In the genomic region with DNA sequence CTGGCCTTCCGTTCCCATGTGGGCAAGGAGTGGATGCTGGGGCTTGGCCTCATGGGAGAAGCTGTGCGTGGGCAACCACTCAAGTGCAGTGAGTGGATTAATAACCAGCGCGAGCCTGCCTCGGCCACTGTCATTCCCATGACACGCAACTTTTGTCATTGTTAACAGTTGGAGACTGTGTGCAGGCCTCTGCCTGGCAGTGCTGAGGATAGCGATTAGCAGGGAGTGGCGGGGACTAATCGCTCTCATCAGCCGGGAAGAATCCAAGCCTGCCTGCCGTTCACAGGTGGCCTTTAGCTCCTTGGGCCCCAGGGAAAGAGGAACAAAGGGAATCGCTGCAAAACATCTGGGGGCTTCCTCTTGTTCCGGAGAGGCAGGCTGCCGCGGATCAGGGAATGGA, we compare ENCODE assay signal across 1 cellular context.
TF ChIP-seq lines count a peak whose summit lies in the region.

No MANE protein-coding gene starts in this region.

TF ChIP-seq in GM23338, 12 proteins besides CTCF, POLR2A, EP300 and RAD21 (continued from another document):
- TF ChIP-seq, protein P1, sequence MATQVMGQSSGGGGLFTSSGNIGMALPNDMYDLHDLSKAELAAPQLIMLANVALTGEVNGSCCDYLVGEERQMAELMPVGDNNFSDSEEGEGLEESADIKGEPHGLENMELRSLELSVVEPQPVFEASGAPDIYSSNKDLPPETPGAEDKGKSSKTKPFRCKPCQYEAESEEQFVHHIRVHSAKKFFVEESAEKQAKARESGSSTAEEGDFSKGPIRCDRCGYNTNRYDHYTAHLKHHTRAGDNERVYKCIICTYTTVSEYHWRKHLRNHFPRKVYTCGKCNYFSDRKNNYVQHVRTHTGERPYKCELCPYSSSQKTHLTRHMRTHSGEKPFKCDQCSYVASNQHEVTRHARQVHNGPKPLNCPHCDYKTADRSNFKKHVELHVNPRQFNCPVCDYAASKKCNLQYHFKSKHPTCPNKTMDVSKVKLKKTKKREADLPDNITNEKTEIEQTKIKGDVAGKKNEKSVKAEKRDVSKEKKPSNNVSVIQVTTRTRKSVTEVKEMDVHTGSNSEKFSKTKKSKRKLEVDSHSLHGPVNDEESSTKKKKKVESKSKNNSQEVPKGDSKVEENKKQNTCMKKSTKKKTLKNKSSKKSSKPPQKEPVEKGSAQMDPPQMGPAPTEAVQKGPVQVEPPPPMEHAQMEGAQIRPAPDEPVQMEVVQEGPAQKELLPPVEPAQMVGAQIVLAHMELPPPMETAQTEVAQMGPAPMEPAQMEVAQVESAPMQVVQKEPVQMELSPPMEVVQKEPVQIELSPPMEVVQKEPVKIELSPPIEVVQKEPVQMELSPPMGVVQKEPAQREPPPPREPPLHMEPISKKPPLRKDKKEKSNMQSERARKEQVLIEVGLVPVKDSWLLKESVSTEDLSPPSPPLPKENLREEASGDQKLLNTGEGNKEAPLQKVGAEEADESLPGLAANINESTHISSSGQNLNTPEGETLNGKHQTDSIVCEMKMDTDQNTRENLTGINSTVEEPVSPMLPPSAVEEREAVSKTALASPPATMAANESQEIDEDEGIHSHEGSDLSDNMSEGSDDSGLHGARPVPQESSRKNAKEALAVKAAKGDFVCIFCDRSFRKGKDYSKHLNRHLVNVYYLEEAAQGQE (IDR thresholded peaks at IDR 0.05; ENCODE audit: unreplicated experiment), result no peak
- TF ChIP-seq ZNF114 (CRISPR knock-in tag; IDR thresholded peaks at IDR 0.05) (no peak), POLR2AphosphoS5 (IDR thresholded peaks at IDR 0.05; ENCODE audit: low read depth) (no peak), JUNB (IDR thresholded peaks at IDR 0.05; ENCODE audit: unreplicated experiment) (no peak), EZH2phosphoT487 (IDR thresholded peaks at IDR 0.05; ENCODE audit: unreplicated experiment) (no peak), STAT1 (IDR thresholded peaks at IDR 0.05; ENCODE audit: unreplicated experiment) (no peak), CREB1 (CRISPR knock-in tag; IDR thresholded peaks at IDR 0.05; ENCODE audit: low read depth) (no peak), NANOG (IDR thresholded peaks at IDR 0.05; ENCODE audit: borderline replicate concordance) (no peak)
- TF ChIP-seq, protein P2, sequence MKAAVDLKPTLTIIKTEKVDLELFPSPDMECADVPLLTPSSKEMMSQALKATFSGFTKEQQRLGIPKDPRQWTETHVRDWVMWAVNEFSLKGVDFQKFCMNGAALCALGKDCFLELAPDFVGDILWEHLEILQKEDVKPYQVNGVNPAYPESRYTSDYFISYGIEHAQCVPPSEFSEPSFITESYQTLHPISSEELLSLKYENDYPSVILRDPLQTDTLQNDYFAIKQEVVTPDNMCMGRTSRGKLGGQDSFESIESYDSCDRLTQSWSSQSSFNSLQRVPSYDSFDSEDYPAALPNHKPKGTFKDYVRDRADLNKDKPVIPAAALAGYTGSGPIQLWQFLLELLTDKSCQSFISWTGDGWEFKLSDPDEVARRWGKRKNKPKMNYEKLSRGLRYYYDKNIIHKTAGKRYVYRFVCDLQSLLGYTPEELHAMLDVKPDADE (IDR thresholded peaks at IDR 0.05), result no peak
